In the genomic region with DNA sequence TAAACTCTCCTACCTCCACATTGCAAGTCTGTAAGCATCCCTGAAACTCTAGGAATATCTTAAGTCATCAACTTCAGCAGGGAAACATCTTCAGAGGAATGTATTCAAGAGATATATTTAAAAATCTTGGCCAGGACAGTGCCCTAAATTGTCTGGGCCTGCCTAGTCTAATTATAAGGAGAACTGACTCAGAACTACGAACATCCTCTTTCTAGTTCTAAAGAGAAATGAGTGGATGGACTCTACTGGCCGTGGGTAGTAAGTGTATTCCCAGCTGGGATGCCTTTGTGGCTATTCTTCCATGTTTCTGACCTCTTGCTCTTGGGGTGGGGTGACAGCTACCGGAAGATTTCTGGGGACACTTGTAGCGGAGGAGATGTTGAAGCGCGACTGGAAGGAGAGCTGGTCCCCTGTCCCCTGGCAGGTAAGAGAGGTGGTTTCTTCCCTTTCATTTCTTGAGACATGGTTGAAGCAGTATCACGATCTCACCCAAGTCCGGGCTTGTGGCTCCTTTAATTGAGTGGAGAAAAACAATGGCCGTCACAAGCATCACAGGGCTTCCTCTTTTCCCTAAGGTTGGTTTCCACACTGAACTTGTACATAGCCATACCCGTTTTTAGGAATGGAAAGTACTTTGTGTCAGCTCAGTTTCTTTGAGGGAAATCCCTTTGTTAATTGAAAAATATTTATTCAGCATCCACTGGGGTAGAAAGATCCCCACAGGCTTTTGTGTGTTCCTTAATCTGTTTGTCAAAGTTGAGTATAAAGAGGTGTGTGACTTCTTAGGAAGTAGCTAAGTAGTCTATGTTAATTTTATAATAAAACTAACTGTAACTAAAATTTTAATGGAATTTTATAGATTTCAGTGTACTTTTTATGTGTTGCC, we compare ENCODE assay signal across 1 cellular context.
TF ChIP-seq lines count a peak whose summit lies in the region.

No MANE protein-coding gene starts in this region.

TF ChIP-seq in IMR-90, 13 proteins besides CTCF, POLR2A, EP300 and RAD21:
- TF ChIP-seq CHD1 (IDR thresholded peaks at IDR 0.05; ENCODE audit: low read depth, low read length) = no peak
- no peak for TF ChIP-seq MAZ (IDR thresholded peaks at IDR 0.05; ENCODE audit: borderline replicate concordance, low read depth, low read length)
- no peak for TF ChIP-seq USF2 (IDR thresholded peaks at IDR 0.05; ENCODE audit: low read depth, low read length)
- no peak for TF ChIP-seq RFX5 (IDR thresholded peaks at IDR 0.05; ENCODE audit: low read depth, low read length)
